Comparison of ENCODE assay signal across 8 cellular contexts in genomic region chr11:71449596-71449995, GRCh38. TPM values are rescaled to one million over a fixed set of nuclear protein-coding genes. Genes with fewer than 3 reads are reported as not detected.
DNase-seq lines count a peak whose midpoint lies in the region.

No MANE protein-coding gene starts in this region.

- peaks cover 12% of the 10 kb centered on the region in 2 experiments for H3K36me3 ChIP-seq in trophoblast cell (ENCODE audit: control insufficient read depth in 1 of 2, insufficient read depth in 2 of 2, low read length in 2 of 2)

- H3K4me3 ChIP-seq in GM08714 (ENCODE audit: low read length) (peak overlapping the region; percentile 77), trophoblast cell (ENCODE audit: low read depth, low read length) (no peak overlapping the region)

- peak overlapping the region; percentile 77 for H3K4me2 ChIP-seq in trophoblast cell (ENCODE audit: low read length)

- H3K9me3 ChIP-seq in trophoblast cell (ENCODE audit: insufficient read depth, low read depth, low read length), result no peaks in the 10 kb centered on the region

- no peak overlapping the region for H4K8ac ChIP-seq in trophoblast cell (ENCODE audit: low read depth, low read length)

- H3K23ac ChIP-seq in trophoblast cell (ENCODE audit: low read length), result no peak overlapping the region

- no peak overlapping the region for H2BK5ac ChIP-seq in trophoblast cell (ENCODE audit: low read depth, low read length, poor library complexity)

- H3K4ac ChIP-seq in trophoblast cell (ENCODE audit: low read depth, low read length), result peak overlapping the region; percentile 24

- peak overlapping the region; percentile 69 for H3K27ac ChIP-seq in epithelial cell of prostate
- no peak overlapping the region for H3K27ac ChIP-seq in trophoblast cell (ENCODE audit: low read depth, low read length)

- no peak overlapping the region for H2AK5ac ChIP-seq in trophoblast cell (ENCODE audit: low read length)

- peaks cover 17% of the 10 kb centered on the region for H3K79me2 ChIP-seq in trophoblast cell (ENCODE audit: control insufficient read depth, insufficient read depth, low read length, poor library complexity)

- WGBS in trophoblast cell (ENCODE audit: extremely low coverage, insufficient coverage, insufficient read length), result no CpG with 5 or more reads among the region's 6 CpGs

- H2BK120ac ChIP-seq in trophoblast cell (ENCODE audit: insufficient read depth, low read length, poor library complexity), result no peak overlapping the region

- H4K12ac ChIP-seq in trophoblast cell (ENCODE audit: low read depth, low read length), result no peak overlapping the region

- no peak overlapping the region for H3K14ac ChIP-seq in trophoblast cell (ENCODE audit: low read length)

- peaks cover 17% of the 10 kb centered on the region for H3K79me1 ChIP-seq in trophoblast cell (ENCODE audit: low read length)

- no peak overlapping the region for H2BK12ac ChIP-seq in trophoblast cell (ENCODE audit: low read length)

- H3K9ac ChIP-seq in trophoblast cell (ENCODE audit: low read length), result no peak overlapping the region

- no peak overlapping the region for H3K18ac ChIP-seq in trophoblast cell (ENCODE audit: low read length)

- no peak overlapping the region for H4K91ac ChIP-seq in trophoblast cell (ENCODE audit: low read depth, low read length)

- DNase-seq in RPMI8226, result peak; percentile 48
- no peak for DNase-seq in epithelial cell of prostate (ENCODE audit: low read depth, low spot score)
- no peak for DNase-seq in trophoblast cell
- DNase-seq in HPDE6-E6E7 (ENCODE audit: extremely low spot score), result no peak
- DNase-seq in anterior cingulate cortex (lab: John Stamatoyannopoulos, UW), result no peak
- DNase-seq in activated CD4-positive, CD25-positive, alpha-beta regulatory T cell treated with anti-CD3 and anti-CD28 coated beads, Interleukin-2, amount 50 U/mL, for 72 hours, result no peak
- no peak for DNase-seq in NCI-H446 treated with DMSO at 0.1 percent for 48 hours (lab: John Stamatoyannopoulos, UW)

- H2AFZ ChIP-seq in trophoblast cell (ENCODE audit: insufficient read depth, low read length, poor library complexity), result no peak overlapping the region

- H3K27me3 ChIP-seq in trophoblast cell (ENCODE audit: insufficient read depth, low read length), result no peaks in the 10 kb centered on the region

- peaks cover 11 to 19% of the 10 kb centered on the region in 2 experiments for H3K4me1 ChIP-seq in trophoblast cell (ENCODE audit: control insufficient read depth in 1 of 2, insufficient read depth in 2 of 2, low read length in 2 of 2)

RNA-seq across cellular contexts. Expression of gene DHCR7, which starts 1.4 kb away (rescaled TPM):
- 282 and 291 TPM in 2 replicates for polyA plus RNA-seq in trophoblast cell (2013)

RNA-seq across cellular contexts. Expression of gene NADSYN1, which starts 3.4 kb away (rescaled TPM):
- polyA plus RNA-seq in trophoblast cell (2013), result 32.7 and 33.1 TPM in 2 replicates
